8 cellular contexts compared by ENCODE assay signal in the genomic region with DNA sequence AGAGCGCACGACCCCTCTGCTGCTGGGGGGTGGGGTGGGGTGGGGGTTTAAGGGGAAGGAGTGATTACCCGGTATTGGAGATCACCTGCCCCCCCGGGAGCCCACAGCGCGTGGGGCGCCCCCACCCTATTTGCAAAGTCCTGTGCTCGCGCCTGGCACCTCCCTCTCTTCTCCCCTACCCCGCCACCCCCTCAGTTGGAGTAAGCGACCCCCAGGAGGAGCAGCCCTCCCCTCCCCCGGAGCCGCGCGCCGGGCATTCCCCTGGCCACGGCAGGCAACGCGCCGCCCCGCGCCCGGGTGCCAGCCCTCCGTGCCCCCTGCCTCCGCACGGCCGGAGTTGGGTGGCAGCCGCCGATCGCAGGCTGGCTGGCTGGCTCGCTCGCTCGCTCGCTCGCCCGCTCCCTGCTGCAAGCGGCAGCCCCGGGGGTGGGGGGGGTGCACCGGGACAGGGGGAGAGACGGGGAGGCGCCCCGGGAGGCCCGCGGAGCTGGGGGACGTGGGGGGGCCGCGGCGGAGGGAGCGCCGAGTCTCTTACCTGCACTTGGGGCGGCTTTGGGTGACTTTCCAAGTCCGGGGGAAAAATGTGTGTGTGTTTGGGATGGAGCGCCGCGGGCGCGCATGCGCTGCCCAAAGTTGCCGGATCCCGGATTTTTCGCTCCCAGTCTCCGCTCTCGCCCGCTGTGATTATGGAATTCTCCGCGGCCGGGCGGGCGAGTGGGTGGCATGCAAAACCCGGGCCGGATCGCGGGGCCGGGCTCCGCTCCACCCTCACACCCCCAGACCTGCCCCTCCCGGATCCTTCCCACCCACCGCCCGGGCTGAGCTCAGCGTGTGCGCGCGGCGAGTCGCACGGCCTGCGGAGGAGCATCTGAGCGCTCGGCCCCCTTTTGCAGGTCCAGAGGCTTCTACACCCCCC. TPM values are rescaled to one million over a fixed set of nuclear protein-coding genes. Genes with fewer than 3 reads are reported as not detected.
DNase-seq lines count a peak whose midpoint lies in the region; ATAC-seq and TF ChIP-seq lines count a peak whose summit lies in the region.

Gene CASZ1, minus strand, starts transcription at position 618 of the 916 bp plus-strand sequence. CDS start 102,757 bp downstream, outside the sequence.

- ATAC-seq in HG02798 (IDR thresholded peaks at IDR 0.05; ENCODE audit: poor library complexity, unreplicated experiment), result no peak

- H3K4me2 ChIP-seq in Loucy (ENCODE audit: low read depth, low read length, poor library complexity, severe bottlenecking), result peak within 1 kb of the TSS; percentile 86

- H4K20me1 ChIP-seq in Loucy (ENCODE audit: insufficient read depth, low read length, poor library complexity, severe bottlenecking), result no peaks in the 10 kb centered on the region

- H3K27me3 ChIP-seq in Loucy (ENCODE audit: insufficient read depth, low read length, poor library complexity, severe bottlenecking), result peaks cover 10% of the 10 kb centered on the region
- peaks cover 91% of the 10 kb centered on the region for H3K27me3 ChIP-seq in SJSA1 (replicated peaks)

- H3K36me3 ChIP-seq in Loucy (ENCODE audit: insufficient read depth, low read length), result no peaks in the 10 kb centered on the region
- H3K36me3 ChIP-seq in SJSA1, result no peaks in the 10 kb centered on the region

- H3K4me3 ChIP-seq in Loucy (ENCODE audit: low read length, poor library complexity, severe bottlenecking), result peak within 1 kb of the TSS; percentile 78
- peak within 1 kb of the TSS; percentile 41 for H3K4me3 ChIP-seq in SJSA1

- H2AFZ ChIP-seq in Loucy (ENCODE audit: low read length), result peak within 1 kb of the TSS; percentile 87

- no peak within 1 kb of the TSS for H3K27ac ChIP-seq in SJSA1

- H3K4me1 ChIP-seq in Loucy (ENCODE audit: insufficient read depth, low read length, poor library complexity, severe bottlenecking) (peaks cover 17% of the 10 kb centered on the region), SJSA1 (replicated peaks) (peaks cover 18% of the 10 kb centered on the region)

- no peaks in the 10 kb centered on the region for H3K9me3 ChIP-seq in Loucy (ENCODE audit: insufficient read depth, low read depth, low read length)
- H3K9me3 ChIP-seq in SJSA1 (replicated peaks), result 0 out of 2 replicates have a peak, but pooled peaks cover 3% of the 10 kb centered on the region

- H3K9ac ChIP-seq in Loucy (ENCODE audit: low read depth, low read length, poor library complexity, severe bottlenecking), result peak within 1 kb of the TSS; percentile 50

- H3F3A ChIP-seq in Loucy (ENCODE audit: low read depth), result 0 out of 2 replicates have a peak, but pooled peaks cover 8% of the 10 kb centered on the region

- TF ChIP-seq CTCF in Loucy (conservative IDR thresholded peaks at IDR 0.05; ENCODE audit: low read length), result no peak

- DNase-seq in D341Med (ENCODE audit: low spot score) (peak; percentile 95), SJSA1 (ENCODE audit: low read depth in 1 of 2, low spot score in 2 of 2) (peak; percentile 70 to 81), epidermal melanocyte (ENCODE audit: insufficient read length, low spot score) (peak; percentile 97), medulla oblongata (ENCODE audit: extremely low spot score) (peak; percentile 61), superior temporal gyrus (ENCODE audit: extremely low spot score) (peak; percentile 81), GOT3 (lab: John Stamatoyannopoulos, UW) (no peak)

- H3K9me2 ChIP-seq in Loucy (replicated peaks; ENCODE audit: low read depth, low read length), result no peaks in the 10 kb centered on the region

- no peaks in the 10 kb centered on the region for H3K79me2 ChIP-seq in Loucy (ENCODE audit: insufficient read depth, low read length)

RNA-seq across cellular contexts. Expression of gene CASZ1, which starts in this region (rescaled TPM):
- under 0.01 and 0.58 TPM in 2 replicates for total RNA-seq in SJSA1 (2014; rRNA removed; shearing (Covaris generic))

Comparison
In these comparisons a context has a peak if more than half of its experiments do, and no peak if none do; other contexts are left out.
1. Peak in DNase-seq and H3K4me3 ChIP-seq in SJSA1; RNA of the gene not detected or under 1 TPM.